27 cellular contexts compared by ENCODE assay signal in the genomic region with DNA sequence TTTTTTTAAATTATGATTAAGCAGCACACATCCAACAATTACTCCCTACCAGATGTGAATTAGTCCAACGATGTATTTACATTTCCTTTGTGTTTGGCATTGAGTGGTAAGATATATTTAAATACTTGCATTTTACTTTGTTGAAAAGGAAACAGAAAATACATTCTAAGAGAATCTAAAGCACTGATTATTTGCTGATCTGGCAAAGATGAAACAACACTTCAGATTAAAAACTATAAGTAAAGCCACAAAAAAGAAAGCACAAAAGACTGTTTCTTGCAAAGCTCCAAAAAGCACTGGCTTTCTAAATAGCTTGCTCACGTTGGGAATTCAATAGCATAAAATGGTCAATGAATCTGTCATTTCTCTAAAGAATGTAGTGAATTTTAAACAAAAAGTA.
"Had no signal": no experiment of that assay in that cellular context is flagged by ENCODE, and none has a peak within 500 bp of the region (broad histone marks: within the 10 kb centered on the region; RNA-seq: fewer than 3 reads in every experiment).

No MANE protein-coding gene starts in this region.

- H3K4me1 ChIP-seq: foreskin keratinocyte, gastrocnemius medialis, heart left ventricle had no signal

- H3K36me3 ChIP-seq: brain microvascular endothelial cell, gastrocnemius medialis, heart left ventricle, WERI-Rb-1 had no signal

- H3K27me3 ChIP-seq: brain microvascular endothelial cell, dorsolateral prefrontal cortex, foreskin keratinocyte, gastrocnemius medialis, heart left ventricle had no signal

- H3K27ac ChIP-seq: brain microvascular endothelial cell, coronary artery, foreskin keratinocyte, gastrocnemius medialis, heart left ventricle, WERI-Rb-1 had no signal

- H3K4me3 ChIP-seq: coronary artery, dorsolateral prefrontal cortex, gastrocnemius medialis, heart left ventricle had no signal

- ATAC-seq: activated CD4-positive, CD25-positive, alpha-beta regulatory T cell treated with anti-CD3 and anti-CD28 coated beads, Interleukin-2, amount 50 U/mL, for 24 hours; activated CD8-positive, alpha-beta T cell treated with anti-CD3 and anti-CD28 coated beads for 36 hours; activated T-cell treated with anti-CD3 and anti-CD28 coated beads, Interleukin-2, amount 50 U/mL, for 4 hours; activated T-helper 17 cell treated with anti-CD3 and anti-CD28 coated beads, Interleukin-2, amount 50 U/mL, for 72 hours; esophagus mucosa; foreskin keratinocyte; gastrocnemius medialis; heart left ventricle had no signal

- DNase-seq: activated B cell treated with CpG ODN at 0.5 μM for 24 hours; activated CD4-positive, alpha-beta T cell treated with anti-CD3 and anti-CD28 coated beads for 48 hours; activated CD4-positive, alpha-beta T cell treated with anti-CD3 and anti-CD28 coated beads, Interleukin-2, amount 50 U/mL, for 1 hour; activated CD4-positive, alpha-beta T cell treated with anti-CD3 and anti-CD28 coated beads, Interleukin-2, amount 50 U/mL, for 48 hours; activated CD8-positive, alpha-beta memory T cell treated with anti-CD3 and anti-CD28 coated beads for 24 hours; activated CD8-positive, alpha-beta T cell treated with anti-CD3 and anti-CD28 coated beads for 36 hours; activated effector memory CD4-positive, alpha-beta T cell treated with Interleukin-2 at 50 U/mL for 16 hours; activated gamma-delta T cell treated with Interleukin-2 at 50 U/mL for 16 hours; activated naive CD4-positive, alpha-beta T cell treated with anti-CD3 and anti-CD28 coated beads, Interleukin-2, amount 50 U/mL, for 16 hours; activated naive CD4-positive, alpha-beta T cell treated with Interleukin-2 at 50 U/mL for 16 hours; activated T-cell treated with anti-CD3 and anti-CD28 coated beads, Interleukin-2, amount 50 U/mL, for 4 hours; amniotic stem cell; anterior cingulate cortex; brain microvascular endothelial cell; dorsolateral prefrontal cortex; effector memory CD4-positive, alpha-beta T cell; endodermal cell; foreskin keratinocyte; gastrocnemius medialis; glutamatergic neuron; heart left ventricle; T1000; WERI-Rb-1 had no signal
